In the genomic region with DNA sequence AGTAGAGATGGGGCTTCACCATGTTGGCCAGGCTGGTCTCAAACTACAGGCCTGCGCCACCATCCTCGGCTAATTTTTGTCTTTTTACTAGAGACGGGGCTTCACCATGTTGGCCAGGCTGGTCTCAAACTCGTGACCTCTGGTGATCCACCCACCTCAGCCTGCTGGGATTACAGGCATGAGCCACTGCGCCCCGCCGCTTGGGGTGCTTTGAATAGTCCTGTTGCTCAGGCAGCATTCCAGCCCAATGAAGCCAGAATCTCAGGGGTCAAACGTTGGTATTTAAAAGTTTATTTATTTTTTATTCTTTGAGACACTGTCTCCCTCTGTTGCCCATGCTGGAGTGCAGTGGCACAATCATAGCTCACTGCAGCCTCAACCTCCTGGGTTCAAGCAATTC, we compare ENCODE assay signal across 22 cellular contexts. TPM values are rescaled to one million over a fixed set of nuclear protein-coding genes. Genes with fewer than 3 reads are reported as not detected.
"Had no signal": no experiment of that assay in that cellular context is flagged by ENCODE, and none has a peak within 500 bp of the region (broad histone marks: within the 10 kb centered on the region; RNA-seq: fewer than 3 reads in every experiment).

No MANE protein-coding gene starts in this region.

- H3K27ac Mint-ChIP-seq: naive thymus-derived CD8-positive, alpha-beta T cell; nephron progenitor cell; stimulated activated naive CD8-positive, alpha-beta T cell treated with anti-CD3 and anti-CD28 coated beads, Interleukin-15, amount 100 ng/mL, for 72 hours had no signal

- H3K27ac ChIP-seq: neutrophil, pancreas, right lobe of liver, suprapubic skin, transverse colon, vagina had no signal

- H3K4me3 ChIP-seq: pancreas, right lobe of liver, suprapubic skin, transverse colon, vagina had no signal

- H3K9me3 Mint-ChIP-seq: naive thymus-derived CD8-positive, alpha-beta T cell; stimulated activated naive CD8-positive, alpha-beta T cell treated with anti-CD3 and anti-CD28 coated beads, Interleukin-15, amount 100 ng/mL, for 72 hours had no signal

- DNase-seq: cortex of kidney; effector CD4-positive, alpha-beta T cell; kidney; mammary epithelial cell; mesendoderm; naive thymus-derived CD8-positive, alpha-beta T cell; nephron progenitor cell; pancreas; retina; right lobe of liver; small intestine; stimulated activated CD4-positive, alpha-beta T cell treated with anti-CD3 and anti-CD28 coated beads, Interleukin-12 subunit alpha, Interleukin-12 subunit beta, amount 100 ng/mL, for 4 hours; stimulated activated CD4-positive, alpha-beta T cell treated with anti-CD3 and anti-CD28 coated beads, Interleukin-1b, Interleukin-23, amount 100 ng/mL, for 48 hours; stimulated activated CD4-positive, alpha-beta T cell treated with anti-CD3 and anti-CD28 coated beads, Interleukin-4, amount 100 ng/mL, for 1 hour; stimulated activated CD8-positive, alpha-beta memory T cell treated with anti-CD3 and anti-CD28 coated beads, Interleukin-4, amount 100 ng/mL, for 48 hours; stimulated activated naive CD4-positive, alpha-beta T cell; stimulated activated naive CD8-positive, alpha-beta T cell treated with anti-CD3 and anti-CD28 coated beads, Interleukin-15, amount 100 ng/mL, for 72 hours; transverse colon had no signal

- ATAC-seq: left lobe of liver; naive thymus-derived CD8-positive, alpha-beta T cell; pancreas; right lobe of liver; stimulated activated naive CD8-positive, alpha-beta T cell treated with anti-CD3 and anti-CD28 coated beads, Interleukin-15, amount 100 ng/mL, for 72 hours had no signal

- H3K4me1 Mint-ChIP-seq: stimulated activated naive CD8-positive, alpha-beta T cell treated with anti-CD3 and anti-CD28 coated beads, Interleukin-15, amount 100 ng/mL, for 72 hours had no signal

- H3K36me3 ChIP-seq: neutrophil, pancreas, right lobe of liver, suprapubic skin, transverse colon, vagina had no signal

- H3K4me3 Mint-ChIP-seq: naive thymus-derived CD8-positive, alpha-beta T cell; nephron progenitor cell; stimulated activated naive CD8-positive, alpha-beta T cell treated with anti-CD3 and anti-CD28 coated beads, Interleukin-15, amount 100 ng/mL, for 72 hours had no signal

- H3K9me3 ChIP-seq: neutrophil, pancreas, right lobe of liver, suprapubic skin, transverse colon, vagina had no signal

- H3K4me1 ChIP-seq: pancreas, right lobe of liver, suprapubic skin, transverse colon, vagina had no signal

- H3K27me3 Mint-ChIP-seq: stimulated activated naive CD8-positive, alpha-beta T cell treated with anti-CD3 and anti-CD28 coated beads, Interleukin-15, amount 100 ng/mL, for 72 hours had no signal

- H3K27me3 ChIP-seq: pancreas, right lobe of liver, transverse colon, vagina had no signal

- H3K36me3 Mint-ChIP-seq: naive thymus-derived CD8-positive, alpha-beta T cell had no signal

RNA-seq across cellular contexts. Expression of gene KCNG1, which starts 53.0 kb away (rescaled TPM):
- polyA plus RNA-seq: naive thymus-derived CD8-positive, alpha-beta T cell had no signal
